Comparison of ENCODE assay signal across 30 cellular contexts in the genomic region with DNA sequence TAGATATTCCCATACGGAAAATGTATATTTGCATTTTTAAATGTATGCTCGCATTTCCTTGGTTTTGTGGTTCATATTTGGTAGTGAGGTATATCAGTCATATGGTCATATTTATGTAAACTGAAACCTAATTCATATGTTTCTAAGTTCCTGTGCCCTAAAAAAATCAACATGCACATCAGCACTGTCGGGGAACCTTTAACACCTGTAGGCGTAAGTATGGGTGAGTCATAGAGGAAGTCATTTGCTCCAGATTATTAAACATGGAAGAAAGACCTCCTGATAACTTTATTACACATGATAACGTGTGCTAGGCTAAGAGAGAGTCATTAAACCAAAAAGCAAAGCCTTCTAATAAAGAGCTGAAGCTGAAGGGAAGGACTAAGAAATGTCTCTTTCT.
"Had no signal": no experiment of that assay in that cellular context is flagged by ENCODE, and none has a peak within 500 bp of the region (broad histone marks: within the 10 kb centered on the region; RNA-seq: fewer than 3 reads in every experiment).

No MANE protein-coding gene starts in this region.

- H2AFZ ChIP-seq: PC-9 had no signal

- H3K27ac Mint-ChIP-seq: activated CD4-positive, alpha-beta T cell treated with anti-CD3 and anti-CD28 coated beads for 36 hours; activated CD4-positive, alpha-beta T cell treated with anti-CD3 and anti-CD28 coated beads, Interleukin-2, amount 10 ng/mL, durations not matched to agents 7 days and 5 days; activated CD8-positive, alpha-beta T cell treated with anti-CD3 and anti-CD28 coated beads, Interleukin-2, amount 10 ng/mL, durations not matched to agents 7 days and 5 days; activated naive CD4-positive, alpha-beta T cell treated with anti-CD3 and anti-CD28 coated beads, Interleukin-2, amount 10 ng/mL, durations not matched to agents 7 days and 5 days; activated naive CD8-positive, alpha-beta T cell; activated naive CD8-positive, alpha-beta T cell treated with anti-CD3 and anti-CD28 coated beads, Interleukin-2, amount 50 U/mL, for 24 hours; activated T-cell treated with anti-CD3 and anti-CD28 coated beads, Interleukin-2, amount 50 U/mL, for 24 hours; activated T-helper 1 cell treated with anti-CD3 and anti-CD28 coated beads, Interleukin-12 subunit alpha, Interleukin-12 subunit beta, Interleukin-2, Interleukin-4 antibody, amounts not matched to agents 30 ng/mL and 10 ng/mL and 1 ng/mL, durations not matched to agents 14 hours and 24 hours and 36 hours; T-helper 1 cell treated with Interleukin-12 subunit alpha and Interleukin-12 subunit beta and Interleukin-4 antibody, amounts not matched to agents 30 μg/mL and 1 μg/mL, for 36 hours; T-helper 2 cell treated with Interferon-gamma antibody and Interleukin-4, amounts not matched to agents 5 μg/mL and 100 μg/mL, for 36 hours; WTC11 had no signal

- H3K4me2 ChIP-seq: KMS-11, PC-9 had no signal

- H3K4me3 ChIP-seq: cardiac muscle cell, PC-9 had no signal

- H3K9me3 Mint-ChIP-seq: activated CD4-positive, alpha-beta T cell treated with anti-CD3 and anti-CD28 coated beads, Interleukin-2, amount 10 ng/mL, durations not matched to agents 7 days and 5 days; activated naive CD4-positive, alpha-beta T cell treated with anti-CD3 and anti-CD28 coated beads, Interleukin-2, amount 10 ng/mL, durations not matched to agents 7 days and 5 days; activated T-helper 1 cell treated with anti-CD3 and anti-CD28 coated beads, Interleukin-12 subunit alpha, Interleukin-12 subunit beta, Interleukin-2, Interleukin-4 antibody, amounts not matched to agents 30 ng/mL and 10 ng/mL and 1 ng/mL, durations not matched to agents 14 hours and 24 hours and 36 hours; T-helper 1 cell treated with Interleukin-12 subunit alpha and Interleukin-12 subunit beta and Interleukin-4 antibody, amounts not matched to agents 30 μg/mL and 1 μg/mL, for 36 hours; WTC11 had no signal

- H3K27me3 ChIP-seq: brain microvascular endothelial cell, cardiac muscle cell had no signal

- H3K9ac ChIP-seq: KMS-11 had no signal

- H3K4me3 Mint-ChIP-seq: activated CD4-positive, alpha-beta T cell treated with anti-CD3 and anti-CD28 coated beads for 36 hours; activated CD4-positive, alpha-beta T cell treated with anti-CD3 and anti-CD28 coated beads, Interleukin-2, amount 10 ng/mL, durations not matched to agents 7 days and 5 days; activated CD8-positive, alpha-beta T cell treated with anti-CD3 and anti-CD28 coated beads, Interleukin-2, amount 10 ng/mL, durations not matched to agents 7 days and 5 days; activated naive CD4-positive, alpha-beta T cell treated with anti-CD3 and anti-CD28 coated beads, Interleukin-2, amount 10 ng/mL, durations not matched to agents 7 days and 5 days; activated naive CD8-positive, alpha-beta T cell; activated naive CD8-positive, alpha-beta T cell treated with anti-CD3 and anti-CD28 coated beads, Interleukin-2, amount 50 U/mL, for 24 hours; activated T-cell treated with anti-CD3 and anti-CD28 coated beads, Interleukin-2, amount 50 U/mL, for 24 hours; activated T-helper 1 cell treated with anti-CD3 and anti-CD28 coated beads, Interleukin-12 subunit alpha, Interleukin-12 subunit beta, Interleukin-2, Interleukin-4 antibody, amounts not matched to agents 30 ng/mL and 10 ng/mL and 1 ng/mL, durations not matched to agents 14 hours and 24 hours and 36 hours; central memory CD8-positive, alpha-beta T cell; T-helper 1 cell treated with Interleukin-12 subunit alpha and Interleukin-12 subunit beta and Interleukin-4 antibody, amounts not matched to agents 30 μg/mL and 1 μg/mL, for 36 hours; T-helper 2 cell treated with Interferon-gamma antibody and Interleukin-4, amounts not matched to agents 5 μg/mL and 100 μg/mL, for 36 hours; WTC11 had no signal

- H3K27ac ChIP-seq: brain microvascular endothelial cell, cardiac muscle cell, KMS-11, PC-9 had no signal

- FAIRE-seq: RCC 7860 had no signal

- H3K36me3 ChIP-seq: brain microvascular endothelial cell, cardiac muscle cell had no signal

- H3K27me3 Mint-ChIP-seq: activated CD4-positive, alpha-beta T cell treated with anti-CD3 and anti-CD28 coated beads for 36 hours; activated CD4-positive, alpha-beta T cell treated with anti-CD3 and anti-CD28 coated beads, Interleukin-2, amount 10 ng/mL, durations not matched to agents 7 days and 5 days; activated naive CD4-positive, alpha-beta T cell treated with anti-CD3 and anti-CD28 coated beads, Interleukin-2, amount 10 ng/mL, durations not matched to agents 7 days and 5 days; activated naive CD8-positive, alpha-beta T cell; activated naive CD8-positive, alpha-beta T cell treated with anti-CD3 and anti-CD28 coated beads, Interleukin-2, amount 50 U/mL, for 24 hours; activated T-cell treated with anti-CD3 and anti-CD28 coated beads, Interleukin-2, amount 50 U/mL, for 24 hours; central memory CD8-positive, alpha-beta T cell had no signal

- H3K36me3 Mint-ChIP-seq: activated naive CD4-positive, alpha-beta T cell treated with anti-CD3 and anti-CD28 coated beads, Interleukin-2, amount 10 ng/mL, durations not matched to agents 7 days and 5 days; activated naive CD8-positive, alpha-beta T cell; WTC11 had no signal

- H3K4me1 Mint-ChIP-seq: activated CD4-positive, alpha-beta T cell treated with anti-CD3 and anti-CD28 coated beads for 36 hours; activated CD4-positive, alpha-beta T cell treated with anti-CD3 and anti-CD28 coated beads, Interleukin-2, amount 10 ng/mL, durations not matched to agents 7 days and 5 days; activated naive CD4-positive, alpha-beta T cell treated with anti-CD3 and anti-CD28 coated beads, Interleukin-2, amount 10 ng/mL, durations not matched to agents 7 days and 5 days; activated naive CD8-positive, alpha-beta T cell treated with anti-CD3 and anti-CD28 coated beads, Interleukin-2, amount 50 U/mL, for 24 hours; central memory CD8-positive, alpha-beta T cell; WTC11 had no signal

- DNase-seq: activated CD4-positive, alpha-beta T cell treated with anti-CD3 and anti-CD28 coated beads for 36 hours; activated CD4-positive, alpha-beta T cell treated with anti-CD3 and anti-CD28 coated beads, Interleukin-2, amount 10 ng/mL, durations not matched to agents 7 days and 5 days; activated CD4-positive, alpha-beta T cell treated with anti-CD3 and anti-CD28 coated beads, Interleukin-2, amount 50 U/mL, for 48 hours; activated CD8-positive, alpha-beta T cell treated with anti-CD3 and anti-CD28 coated beads, Interleukin-2, amount 10 ng/mL, durations not matched to agents 7 days and 5 days; activated gamma-delta T cell treated with Interleukin-2 at 50 U/mL for 16 hours; activated naive CD4-positive, alpha-beta T cell treated with anti-CD3 and anti-CD28 coated beads, Interleukin-2, amount 10 ng/mL, durations not matched to agents 7 days and 5 days; activated naive CD8-positive, alpha-beta T cell treated with anti-CD3 and anti-CD28 coated beads, Interleukin-2, amount 50 U/mL, for 24 hours; activated T-cell treated with anti-CD3 and anti-CD28 coated beads, Interleukin-2, amount 50 U/mL, for 24 hours; anterior cingulate cortex; brain microvascular endothelial cell; MM.1S; NCI-H1092 treated with DMSO at 0.1 percent for 48 hours; NCI-H1694; NCI-H1930; NCI-H2081 treated with DMSO at 0.1 percent for 48 hours; NCI-H345; NCI-H524 treated with DMSO at 0.1 percent for 48 hours; NCI-H748 treated with DMSO at 0.1 percent for 48 hours; PC-9; Right ventricle myocardium superior had no signal

- ATAC-seq: activated CD4-positive, alpha-beta T cell treated with anti-CD3 and anti-CD28 coated beads for 36 hours; activated CD4-positive, CD25-positive, alpha-beta regulatory T cell treated with anti-CD3 and anti-CD28 coated beads, Interleukin-2, amount 50 U/mL, for 24 hours; activated CD8-positive, alpha-beta T cell treated with anti-CD3 and anti-CD28 coated beads, Interleukin-2, amount 10 ng/mL, durations not matched to agents 7 days and 5 days; activated naive CD8-positive, alpha-beta T cell treated with anti-CD3 and anti-CD28 coated beads, Interleukin-2, amount 50 U/mL, for 24 hours; WTC11 had no signal
